13 cellular contexts compared by ENCODE assay signal in the genomic region with DNA sequence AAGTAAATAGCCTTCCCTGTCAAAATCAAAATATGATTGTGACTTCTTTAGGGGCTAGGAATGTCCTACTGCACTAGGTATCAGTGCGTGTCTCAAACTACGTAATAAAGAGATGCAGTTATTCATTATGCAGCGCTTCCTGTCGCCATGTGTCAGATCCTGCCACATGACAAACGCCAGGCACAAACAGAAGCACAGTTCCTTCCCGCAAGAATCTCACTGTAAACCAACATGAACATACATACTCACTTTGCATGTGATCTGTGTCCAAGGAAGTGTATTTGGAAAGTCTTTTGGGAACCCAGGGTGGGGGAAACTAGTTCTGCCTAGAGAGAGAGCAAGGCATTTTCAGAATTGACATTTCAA.
A peak's percentile ranks its signal among the peaks of the same experiment; 100 is the strongest.
DNase-seq lines count a peak whose midpoint lies in the region; ATAC-seq and TF ChIP-seq lines count a peak whose summit lies in the region.
"Had no signal": no experiment of that assay in that cellular context is flagged by ENCODE, and none has a peak within 500 bp of the region (broad histone marks: within the 10 kb centered on the region; RNA-seq: fewer than 3 reads in every experiment).

No MANE protein-coding gene starts in this region.

- POLR2A ChIA-PET in activated naive CD8-positive, alpha-beta T cell treated with anti-CD3 and anti-CD28 coated beads, Interleukin-2, amount 10 ng/mL, durations not matched to agents 7 days and 5 days (lab: Charles Lee) = interaction anchor here (1.1 to 1.6 kb wide), 2 partner anchors 44 to 86 kb away, joined by 3 read pairs; no protein-coding TSS in a partner anchor
- POLR2A ChIA-PET in WTC11 (lab: Charles Lee) = no interaction called here

- H3K9me3 Mint-ChIP-seq in activated naive CD8-positive, alpha-beta T cell treated with anti-CD3 and anti-CD28 coated beads, Interleukin-2, amount 10 ng/mL, durations not matched to agents 7 days and 5 days = peaks cover 9% of the 10 kb centered on the region
- no peaks in the 10 kb centered on the region for H3K9me3 Mint-ChIP-seq in WTC11
- H3K9me3 Mint-ChIP-seq: type B pancreatic cell had no signal

- peaks cover 33% of the 10 kb centered on the region for H3K36me3 Mint-ChIP-seq in activated naive CD8-positive, alpha-beta T cell treated with anti-CD3 and anti-CD28 coated beads, Interleukin-2, amount 10 ng/mL, durations not matched to agents 7 days and 5 days
- H3K36me3 Mint-ChIP-seq in WTC11 = no peaks in the 10 kb centered on the region
- H3K36me3 Mint-ChIP-seq: type B pancreatic cell had no signal

- CTCF ChIA-PET in WTC11 (lab: Charles Lee) = no interaction called here

- peak overlapping the region; percentile 68 for H3K4me3 Mint-ChIP-seq in activated naive CD8-positive, alpha-beta T cell treated with anti-CD3 and anti-CD28 coated beads, Interleukin-2, amount 10 ng/mL, durations not matched to agents 7 days and 5 days
- H3K4me3 Mint-ChIP-seq in WTC11 = no peak overlapping the region
- H3K4me3 Mint-ChIP-seq: neural crest cell, type B pancreatic cell had no signal

- TF ChIP-seq CTCF in WTC11 (IDR thresholded peaks at IDR 0.05) = no peak

- peak; percentile 68 for DNase-seq in activated CD8-positive, alpha-beta memory T cell treated with anti-CD3 and anti-CD28 coated beads for 24 hours
- no peak for DNase-seq in activated CD8-positive, alpha-beta memory T cell treated with anti-CD3 and anti-CD28 coated beads, Interleukin-2, amount 50 U/mL, for 48 hours
- no peak for DNase-seq in activated naive CD8-positive, alpha-beta T cell treated with anti-CD3 and anti-CD28 coated beads, Interleukin-2, amount 10 ng/mL, durations not matched to agents 7 days and 5 days
- DNase-seq in skeletal muscle cell (ENCODE audit: low read depth) = peak; percentile 39
- no peak for DNase-seq in WTC11 (ENCODE audit: low spot score)
- DNase-seq: NCI-H1694, SJCRH30 had no signal

- no peaks in the 10 kb centered on the region for H3K27me3 Mint-ChIP-seq in activated naive CD8-positive, alpha-beta T cell treated with anti-CD3 and anti-CD28 coated beads, Interleukin-2, amount 10 ng/mL, durations not matched to agents 7 days and 5 days
- no peaks in the 10 kb centered on the region; the same call in 1 of the 2 replicates for H3K27me3 Mint-ChIP-seq in WTC11 (ENCODE audit: low read depth)

- H3K4me3 ChIP-seq in skeletal muscle cell (ENCODE audit: low read depth, low read length) = no peak overlapping the region
- H3K4me3 ChIP-seq: SJCRH30 had no signal

- peaks cover 37% of the 10 kb centered on the region for H3K4me1 Mint-ChIP-seq in activated naive CD8-positive, alpha-beta T cell treated with anti-CD3 and anti-CD28 coated beads, Interleukin-2, amount 10 ng/mL, durations not matched to agents 7 days and 5 days
- peaks cover 5% of the 10 kb centered on the region for H3K4me1 Mint-ChIP-seq in WTC11

- H3K27ac Mint-ChIP-seq in activated naive CD8-positive, alpha-beta T cell treated with anti-CD3 and anti-CD28 coated beads, Interleukin-2, amount 10 ng/mL, durations not matched to agents 7 days and 5 days = peak overlapping the region; percentile 94
- H3K27ac Mint-ChIP-seq in WTC11 = no peak overlapping the region
- H3K27ac Mint-ChIP-seq: type B pancreatic cell had no signal

- ATAC-seq in SK-N-SH treated with all-trans-retinoic acid at 6 μM for 48 hours (peak; percentile 83), HG03565 (IDR thresholded peaks at IDR 0.05; ENCODE audit: unreplicated experiment) (no peak), WTC11 (no peak), GM18861 (IDR thresholded peaks at IDR 0.05; ENCODE audit: unreplicated experiment) (no peak)
- peak; percentile 89 for ATAC-seq in activated naive CD8-positive, alpha-beta T cell treated with anti-CD3 and anti-CD28 coated beads, Interleukin-2, amount 10 ng/mL, durations not matched to agents 7 days and 5 days (ENCODE audit: low read depth)
- ATAC-seq: sciatic nerve had no signal

TF ChIP-seq in SK-N-SH treated with all-trans-retinoic acid at 6 μM for 48 hours, 23 proteins besides CTCF, POLR2A, EP300 and RAD21 (continues in another document):
- TF ChIP-seq ZFP3 (CRISPR knock-in tag; IDR thresholded peaks at IDR 0.05) (peak; percentile 88), ESRRG (CRISPR knock-in tag; IDR thresholded peaks at IDR 0.05) (peak; percentile 83; the same call in 1 of the 2 replicates), OSR1 (CRISPR knock-in tag; IDR thresholded peaks at IDR 0.05) (no peak), ARNTL (CRISPR knock-in tag; IDR thresholded peaks at IDR 0.05; ENCODE audit: borderline replicate concordance, low read depth) (no peak), TOX (CRISPR knock-in tag; IDR thresholded peaks at IDR 0.05; ENCODE audit: borderline replicate concordance) (peak; percentile 60; the same call in 1 of the 2 replicates), TCF4 (CRISPR knock-in tag; IDR thresholded peaks at IDR 0.05; ENCODE audit: borderline replicate concordance) (peak; percentile 62)
- TF ChIP-seq, protein P1, sequence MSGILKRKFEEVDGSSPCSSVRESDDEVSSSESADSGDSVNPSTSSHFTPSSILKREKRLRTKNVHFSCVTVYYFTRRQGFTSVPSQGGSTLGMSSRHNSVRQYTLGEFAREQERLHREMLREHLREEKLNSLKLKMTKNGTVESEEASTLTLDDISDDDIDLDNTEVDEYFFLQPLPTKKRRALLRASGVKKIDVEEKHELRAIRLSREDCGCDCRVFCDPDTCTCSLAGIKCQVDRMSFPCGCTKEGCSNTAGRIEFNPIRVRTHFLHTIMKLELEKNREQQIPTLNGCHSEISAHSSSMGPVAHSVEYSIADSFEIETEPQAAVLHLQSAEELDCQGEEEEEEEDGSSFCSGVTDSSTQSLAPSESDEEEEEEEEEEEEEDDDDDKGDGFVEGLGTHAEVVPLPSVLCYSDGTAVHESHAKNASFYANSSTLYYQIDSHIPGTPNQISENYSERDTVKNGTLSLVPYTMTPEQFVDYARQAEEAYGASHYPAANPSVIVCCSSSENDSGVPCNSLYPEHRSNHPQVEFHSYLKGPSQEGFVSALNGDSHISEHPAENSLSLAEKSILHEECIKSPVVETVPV (CRISPR knock-in tag; IDR thresholded peaks at IDR 0.05) = no peak

TF ChIP-seq in WTC11, 78 proteins besides CTCF, POLR2A, EP300 and RAD21:
- no peak for TF ChIP-seq ZNF396 (CRISPR knock-in tag; IDR thresholded peaks at IDR 0.05; ENCODE audit: borderline replicate concordance)
- TF ChIP-seq GTF2I (CRISPR knock-in tag; conservative IDR thresholded peaks at IDR 0.05) = no peak
- TF ChIP-seq, protein P2, sequence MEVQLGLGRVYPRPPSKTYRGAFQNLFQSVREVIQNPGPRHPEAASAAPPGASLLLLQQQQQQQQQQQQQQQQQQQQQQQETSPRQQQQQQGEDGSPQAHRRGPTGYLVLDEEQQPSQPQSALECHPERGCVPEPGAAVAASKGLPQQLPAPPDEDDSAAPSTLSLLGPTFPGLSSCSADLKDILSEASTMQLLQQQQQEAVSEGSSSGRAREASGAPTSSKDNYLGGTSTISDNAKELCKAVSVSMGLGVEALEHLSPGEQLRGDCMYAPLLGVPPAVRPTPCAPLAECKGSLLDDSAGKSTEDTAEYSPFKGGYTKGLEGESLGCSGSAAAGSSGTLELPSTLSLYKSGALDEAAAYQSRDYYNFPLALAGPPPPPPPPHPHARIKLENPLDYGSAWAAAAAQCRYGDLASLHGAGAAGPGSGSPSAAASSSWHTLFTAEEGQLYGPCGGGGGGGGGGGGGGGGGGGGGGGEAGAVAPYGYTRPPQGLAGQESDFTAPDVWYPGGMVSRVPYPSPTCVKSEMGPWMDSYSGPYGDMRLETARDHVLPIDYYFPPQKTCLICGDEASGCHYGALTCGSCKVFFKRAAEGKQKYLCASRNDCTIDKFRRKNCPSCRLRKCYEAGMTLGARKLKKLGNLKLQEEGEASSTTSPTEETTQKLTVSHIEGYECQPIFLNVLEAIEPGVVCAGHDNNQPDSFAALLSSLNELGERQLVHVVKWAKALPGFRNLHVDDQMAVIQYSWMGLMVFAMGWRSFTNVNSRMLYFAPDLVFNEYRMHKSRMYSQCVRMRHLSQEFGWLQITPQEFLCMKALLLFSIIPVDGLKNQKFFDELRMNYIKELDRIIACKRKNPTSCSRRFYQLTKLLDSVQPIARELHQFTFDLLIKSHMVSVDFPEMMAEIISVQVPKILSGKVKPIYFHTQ (CRISPR knock-in tag; IDR thresholded peaks at IDR 0.05) = no peak
- no peak for TF ChIP-seq SOX15 (CRISPR knock-in tag; IDR thresholded peaks at IDR 0.05)
- TF ChIP-seq, protein P3, sequence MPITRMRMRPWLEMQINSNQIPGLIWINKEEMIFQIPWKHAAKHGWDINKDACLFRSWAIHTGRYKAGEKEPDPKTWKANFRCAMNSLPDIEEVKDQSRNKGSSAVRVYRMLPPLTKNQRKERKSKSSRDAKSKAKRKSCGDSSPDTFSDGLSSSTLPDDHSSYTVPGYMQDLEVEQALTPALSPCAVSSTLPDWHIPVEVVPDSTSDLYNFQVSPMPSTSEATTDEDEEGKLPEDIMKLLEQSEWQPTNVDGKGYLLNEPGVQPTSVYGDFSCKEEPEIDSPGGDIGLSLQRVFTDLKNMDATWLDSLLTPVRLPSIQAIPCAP (CRISPR knock-in tag; IDR thresholded peaks at IDR 0.05) = no peak
- no peak for TF ChIP-seq ZNF263 (CRISPR knock-in tag; IDR thresholded peaks at IDR 0.05; ENCODE audit: low read depth)
- TF ChIP-seq, protein P4, sequence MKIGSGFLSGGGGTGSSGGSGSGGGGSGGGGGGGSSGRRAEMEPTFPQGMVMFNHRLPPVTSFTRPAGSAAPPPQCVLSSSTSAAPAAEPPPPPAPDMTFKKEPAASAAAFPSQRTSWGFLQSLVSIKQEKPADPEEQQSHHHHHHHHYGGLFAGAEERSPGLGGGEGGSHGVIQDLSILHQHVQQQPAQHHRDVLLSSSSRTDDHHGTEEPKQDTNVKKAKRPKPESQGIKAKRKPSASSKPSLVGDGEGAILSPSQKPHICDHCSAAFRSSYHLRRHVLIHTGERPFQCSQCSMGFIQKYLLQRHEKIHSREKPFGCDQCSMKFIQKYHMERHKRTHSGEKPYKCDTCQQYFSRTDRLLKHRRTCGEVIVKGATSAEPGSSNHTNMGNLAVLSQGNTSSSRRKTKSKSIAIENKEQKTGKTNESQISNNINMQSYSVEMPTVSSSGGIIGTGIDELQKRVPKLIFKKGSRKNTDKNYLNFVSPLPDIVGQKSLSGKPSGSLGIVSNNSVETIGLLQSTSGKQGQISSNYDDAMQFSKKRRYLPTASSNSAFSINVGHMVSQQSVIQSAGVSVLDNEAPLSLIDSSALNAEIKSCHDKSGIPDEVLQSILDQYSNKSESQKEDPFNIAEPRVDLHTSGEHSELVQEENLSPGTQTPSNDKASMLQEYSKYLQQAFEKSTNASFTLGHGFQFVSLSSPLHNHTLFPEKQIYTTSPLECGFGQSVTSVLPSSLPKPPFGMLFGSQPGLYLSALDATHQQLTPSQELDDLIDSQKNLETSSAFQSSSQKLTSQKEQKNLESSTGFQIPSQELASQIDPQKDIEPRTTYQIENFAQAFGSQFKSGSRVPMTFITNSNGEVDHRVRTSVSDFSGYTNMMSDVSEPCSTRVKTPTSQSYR (CRISPR knock-in tag; IDR thresholded peaks at IDR 0.05) = no peak
- TF ChIP-seq, protein P5, sequence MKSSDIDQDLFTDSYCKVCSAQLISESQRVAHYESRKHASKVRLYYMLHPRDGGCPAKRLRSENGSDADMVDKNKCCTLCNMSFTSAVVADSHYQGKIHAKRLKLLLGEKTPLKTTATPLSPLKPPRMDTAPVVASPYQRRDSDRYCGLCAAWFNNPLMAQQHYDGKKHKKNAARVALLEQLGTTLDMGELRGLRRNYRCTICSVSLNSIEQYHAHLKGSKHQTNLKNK (CRISPR knock-in tag; IDR thresholded peaks at IDR 0.05) = no peak

Comparison
In these comparisons a context has a peak if more than half of its experiments do, and no peak if none do; other contexts are left out.
1. DNase-seq: peak in activated CD8-positive, alpha-beta memory T cell treated with anti-CD3 and anti-CD28 coated beads for 24 hours (single experiment) and skeletal muscle cell (single experiment); none in activated CD8-positive, alpha-beta memory T cell treated with anti-CD3 and anti-CD28 coated beads, Interleukin-2, amount 50 U/mL, for 48 hours (single experiment), activated naive CD8-positive, alpha-beta T cell treated with anti-CD3 and anti-CD28 coated beads, Interleukin-2, amount 10 ng/mL, durations not matched to agents 7 days and 5 days (single experiment) and WTC11 (single experiment).
2. ATAC-seq: peak in SK-N-SH treated with all-trans-retinoic acid at 6 μM for 48 hours (single experiment) and activated naive CD8-positive, alpha-beta T cell treated with anti-CD3 and anti-CD28 coated beads, Interleukin-2, amount 10 ng/mL, durations not matched to agents 7 days and 5 days (single experiment); none in HG03565 (single experiment), WTC11 (single experiment) and GM18861 (single experiment).